9 cellular contexts compared by ENCODE assay signal in genomic region chr11:75667831-75668507, GRCh38. TPM values are rescaled to one million over a fixed set of nuclear protein-coding genes. Genes with fewer than 3 reads are reported as not detected.
DNase-seq lines count a peak whose midpoint lies in the region; ATAC-seq and TF ChIP-seq lines count a peak whose summit lies in the region.
"Had no signal": no experiment of that assay in that cellular context is flagged by ENCODE, and none has a peak within 500 bp of the region (broad histone marks: within the 10 kb centered on the region; RNA-seq: fewer than 3 reads in every experiment).

No MANE protein-coding gene starts in this region.

- peaks cover 0 to 34% (median 7%) of the 10 kb centered on the region in 3 donors for H3K4me1 ChIP-seq in gastroesophageal sphincter

- ATAC-seq in activated T-cell treated with anti-CD3 and anti-CD28 coated beads, Interleukin-2, amount 50 U/mL, for 72 hours (replicated peaks in 1 of 2): peak; percentile 43 to 44
- peak; percentile 62 for ATAC-seq in gastroesophageal sphincter

- no peaks in the 10 kb centered on the region for H3K36me3 Mint-ChIP-seq in activated T-cell treated with anti-CD3 and anti-CD28 coated beads, Interleukin-2, amount 50 U/mL, for 72 hours (ENCODE audit: insufficient read depth in 2 of 2)
- H3K36me3 Mint-ChIP-seq in nephron progenitor cell (ENCODE audit: low read depth): no peaks in the 10 kb centered on the region

- DNase-seq in NCI-H187 (lab: John Stamatoyannopoulos, UW) (peak; percentile 54 to 65), NCI-H187 treated with DMSO at 0.1 percent for 48 hours (lab: John Stamatoyannopoulos, UW) (no peak), NCI-H128 (lab: John Stamatoyannopoulos, UW; ENCODE audit: unreplicated experiment) (peak; percentile 55), nephron progenitor cell (peak; percentile 86), epidermal melanocyte (ENCODE audit: insufficient read length, low spot score) (no peak)
- peak; percentile 40 for DNase-seq in activated T-cell treated with anti-CD3 and anti-CD28 coated beads, Interleukin-2, amount 50 U/mL, for 72 hours
- no peak for DNase-seq in central memory CD4-positive, alpha-beta T cell

- peak overlapping the region; percentile 83 to 94 for H3K4me3 Mint-ChIP-seq in activated T-cell treated with anti-CD3 and anti-CD28 coated beads, Interleukin-2, amount 50 U/mL, for 72 hours
- peak overlapping the region; percentile 78 for H3K4me3 Mint-ChIP-seq in nephron progenitor cell

- no CpG with 5 or more reads among the region's 77 CpGs for WGBS in gastroesophageal sphincter (ENCODE audit: low coverage in 1 of 2), 2 donors

- H3K4me1 Mint-ChIP-seq in activated T-cell treated with anti-CD3 and anti-CD28 coated beads, Interleukin-2, amount 50 U/mL, for 72 hours (ENCODE audit: low read depth): peaks cover 28% of the 10 kb centered on the region
- peaks cover 6% of the 10 kb centered on the region for H3K4me1 Mint-ChIP-seq in nephron progenitor cell

- H3K27me3 ChIP-seq in gastroesophageal sphincter: peaks cover 7% of the 10 kb centered on the region

- H3K27ac ChIP-seq in gastroesophageal sphincter: peak overlapping the region; percentile 1 to 85 (median 73)
- H3K27ac ChIP-seq: C4-2B had no signal

- H3K9me3 ChIP-seq in gastroesophageal sphincter: no peaks in the 10 kb centered on the region

- H3K36me3 ChIP-seq in gastroesophageal sphincter: no peaks in the 10 kb centered on the region

- no peaks in the 10 kb centered on the region for H3K9me3 Mint-ChIP-seq in activated T-cell treated with anti-CD3 and anti-CD28 coated beads, Interleukin-2, amount 50 U/mL, for 72 hours
- no peaks in the 10 kb centered on the region for H3K9me3 Mint-ChIP-seq in nephron progenitor cell

- no peak overlapping the region for H3K27ac Mint-ChIP-seq in activated T-cell treated with anti-CD3 and anti-CD28 coated beads, Interleukin-2, amount 50 U/mL, for 72 hours
- H3K27ac Mint-ChIP-seq in nephron progenitor cell: no peak overlapping the region

- peaks cover 89% of the 10 kb centered on the region for H3K27me3 Mint-ChIP-seq in activated T-cell treated with anti-CD3 and anti-CD28 coated beads, Interleukin-2, amount 50 U/mL, for 72 hours (ENCODE audit: low read depth)
- peaks cover 93% of the 10 kb centered on the region for H3K27me3 Mint-ChIP-seq in nephron progenitor cell (ENCODE audit: low read depth, poor library complexity)

- TF ChIP-seq POLR2A in gastroesophageal sphincter (IDR thresholded peaks at IDR 0.05): no peak

- TF ChIP-seq EP300 in gastroesophageal sphincter (IDR thresholded peaks at IDR 0.05): no peak

- TF ChIP-seq CTCF in gastroesophageal sphincter (IDR thresholded peaks at IDR 0.05): no peak
- no peak for TF ChIP-seq CTCF in nephron progenitor cell (IDR thresholded peaks at IDR 0.05)

- peak overlapping the region; percentile 40 to 71 for H3K4me3 ChIP-seq in gastroesophageal sphincter

RNA-seq across cellular contexts. Expression of gene MAP6, which starts 0.9 kb away (rescaled TPM):
- under 1 TPM; 0.14 to 0.16 TPM for total RNA-seq in activated T-cell treated with anti-CD3 and anti-CD28 coated beads, Interleukin-2, amount 50 U/mL, for 72 hours
- 10 to 100 TPM; 23.3 to 35.5 (median 25.5) TPM for total RNA-seq in gastroesophageal sphincter

RNA-seq across cellular contexts. Expression of gene MOGAT2, which starts 49.7 kb away (rescaled TPM):
- not detected for total RNA-seq in activated T-cell treated with anti-CD3 and anti-CD28 coated beads, Interleukin-2, amount 50 U/mL, for 72 hours
- total RNA-seq in gastroesophageal sphincter: under 1 TPM in 1 of 4 donors, not detected in 3; 0.30 TPM

Comparison
In these comparisons a context has a peak if more than half of its experiments do, and no peak if none do; other contexts are left out.
1. DNase-seq: peak in NCI-H187 (2 of 2), NCI-H128 (single experiment), activated T-cell treated with anti-CD3 and anti-CD28 coated beads, Interleukin-2, amount 50 U/mL, for 72 hours (2 of 2) and nephron progenitor cell (single experiment); none in NCI-H187 treated with DMSO at 0.1 percent for 48 hours (single experiment), epidermal melanocyte (single experiment) and central memory CD4-positive, alpha-beta T cell (single experiment).
2. RNA of gene MAP6, which starts 0.9 kb away (total RNA-seq): 23.3 to 35.5 TPM in gastroesophageal sphincter; 0.14 to 0.16 TPM in activated T-cell treated with anti-CD3 and anti-CD28 coated beads, Interleukin-2, amount 50 U/mL, for 72 hours; every median in the first group is over 10 times any median in the second.